ENCODE assay signal across 1 cellular context in genomic region chr20:38607351-38607750, GRCh38.
TF ChIP-seq lines count a peak whose summit lies in the region.

No MANE protein-coding gene starts in this region.

TF ChIP-seq in GM23338, 12 proteins besides CTCF, POLR2A, EP300 and RAD21 (continued from another document):
- TF ChIP-seq ZNF114 (CRISPR knock-in tag; IDR thresholded peaks at IDR 0.05) (no peak), POLR2AphosphoS5 (IDR thresholded peaks at IDR 0.05; ENCODE audit: low read depth) (no peak), NANOG (IDR thresholded peaks at IDR 0.05; ENCODE audit: borderline replicate concordance) (no peak), ETS1 (IDR thresholded peaks at IDR 0.05) (no peak), REST (IDR thresholded peaks at IDR 0.05; ENCODE audit: unreplicated experiment) (no peak), EZH2phosphoT487 (IDR thresholded peaks at IDR 0.05; ENCODE audit: unreplicated experiment) (no peak), STAT1 (IDR thresholded peaks at IDR 0.05; ENCODE audit: unreplicated experiment) (no peak)
TF ChIP-seq in GM23338: peak in this region for 0.
